15 cellular contexts compared by ENCODE assay signal in the genomic region with DNA sequence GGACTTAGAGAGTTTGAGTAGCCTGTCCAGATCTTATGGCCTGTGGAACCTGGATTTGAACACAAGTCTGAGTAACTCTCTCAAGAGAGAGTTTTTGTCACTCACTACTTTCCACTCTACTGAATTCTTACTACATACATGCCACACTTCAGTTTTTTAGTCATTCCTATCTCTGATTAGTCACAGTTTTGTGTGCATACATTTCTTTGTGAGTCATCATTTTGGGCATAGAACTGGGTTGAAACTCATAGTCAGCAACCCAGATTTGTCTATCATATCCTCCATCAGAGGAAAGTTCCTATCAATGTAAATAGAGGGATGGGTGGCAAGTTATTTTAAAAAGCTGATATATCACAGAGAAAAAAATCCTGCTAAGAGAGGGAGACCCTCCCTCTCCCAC. TPM values are rescaled to one million over a fixed set of nuclear protein-coding genes. Genes with fewer than 3 reads are reported as not detected.
DNase-seq lines count a peak whose midpoint lies in the region; ATAC-seq, FAIRE-seq and TF ChIP-seq lines count a peak whose summit lies in the region.
"Had no signal": no experiment of that assay in that cellular context is flagged by ENCODE, and none has a peak within 500 bp of the region (broad histone marks: within the 10 kb centered on the region; RNA-seq: fewer than 3 reads in every experiment).

No MANE protein-coding gene starts in this region.

- no peak overlapping the region for H3K27ac ChIP-seq in mesenchymal stem cell (ENCODE audit: low read length, poor library complexity, severe bottlenecking)

- intact Hi-C loops in activated T-helper 2 cell treated with anti-CD3 and anti-CD28 coated beads, Interferon-gamma antibody, Interleukin-2, Interleukin-4, amounts not matched to agents 10 μg/mL and 5 μg/mL and 100 μg/mL, durations not matched to agents 14 hours and 24 hours and 36 hours (cut with micrococcal nuclease): no loop called here

- H3K4me2 ChIP-seq in mesenchymal stem cell (ENCODE audit: low read length, poor library complexity, severe bottlenecking): no peak overlapping the region

- peaks cover 7% of the 10 kb centered on the region for H3K79me1 ChIP-seq in mesenchymal stem cell (replicated peaks; ENCODE audit: low read length, poor library complexity, severe bottlenecking)

- H4K8ac ChIP-seq in mesenchymal stem cell (ENCODE audit: low read length): no peak overlapping the region

- H3K4ac ChIP-seq in mesenchymal stem cell (ENCODE audit: low read depth in 1 of 2, low read length in 2 of 2): no peak overlapping the region

- no peaks in the 10 kb centered on the region for H3K9me3 ChIP-seq in mesenchymal stem cell (ENCODE audit: control insufficient read depth, low read length)

- H3K36me3 ChIP-seq in bronchial epithelial cell (ENCODE audit: control insufficient read depth, insufficient read depth, low read length) (no peaks in the 10 kb centered on the region), mesenchymal stem cell (ENCODE audit: control insufficient read depth in 1 of 2, insufficient read depth in 2 of 2, low read depth in 1 of 2, low read length in 2 of 2) (peaks cover 4 to 29% of the 10 kb centered on the region in 2 experiments)

- no peaks in the 10 kb centered on the region for H3K36me3 Mint-ChIP-seq in activated T-helper 2 cell treated with anti-CD3 and anti-CD28 coated beads, Interferon-gamma antibody, Interleukin-2, Interleukin-4, amounts not matched to agents 10 μg/mL and 5 μg/mL and 100 μg/mL, durations not matched to agents 14 hours and 24 hours and 36 hours (ENCODE audit: low read depth)
- H3K36me3 Mint-ChIP-seq: memory B cell had no signal

- H3K4me1 ChIP-seq in mesenchymal stem cell (ENCODE audit: control insufficient read depth, insufficient read depth, low read depth, low read length): peaks cover 4% of the 10 kb centered on the region

- FAIRE-seq in HTR-8/SVneo (lab: Jason Lieb, UNC) (peak; percentile 9), bronchial epithelial cell (lab: Jason Lieb, UNC) (no peak)
- FAIRE-seq: frontal cortex had no signal

- peak overlapping the region; percentile 40 for H3K9ac ChIP-seq in mesenchymal stem cell (ENCODE audit: low read length)

- TF ChIP-seq CTCF in AG09309 (IDR thresholded peaks at IDR 0.05; ENCODE audit: control insufficient read depth, insufficient read depth, low read depth, low read length, missing control alignments): no peak
- no peak for TF ChIP-seq CTCF in bronchial epithelial cell (IDR thresholded peaks at IDR 0.05; ENCODE audit: insufficient read depth, low read length, severe bottlenecking)

- H3K4me3 ChIP-seq in AG09309 (ENCODE audit: control insufficient read depth, low read depth, low read length) (no peak overlapping the region), bronchial epithelial cell (ENCODE audit: low read depth, low read length) (no peak overlapping the region), mesenchymal stem cell (ENCODE audit: insufficient read depth in 1 of 2, low read depth in 1 of 2, low read length in 2 of 2) (no peak overlapping the region)

- no peak overlapping the region for H2AFZ ChIP-seq in mesenchymal stem cell (ENCODE audit: low read depth, low read length)

- H3K23ac ChIP-seq in mesenchymal stem cell (ENCODE audit: low read length in 2 of 2): no peak overlapping the region

- no peak overlapping the region for H2BK15ac ChIP-seq in mesenchymal stem cell (ENCODE audit: low read depth, poor library complexity, severe bottlenecking)

- H3K18ac ChIP-seq in mesenchymal stem cell (ENCODE audit: low read depth in 1 of 2, low read length in 2 of 2): no peak overlapping the region

- no peaks in the 10 kb centered on the region for H3K27me3 Mint-ChIP-seq in activated T-helper 2 cell treated with anti-CD3 and anti-CD28 coated beads, Interferon-gamma antibody, Interleukin-2, Interleukin-4, amounts not matched to agents 10 μg/mL and 5 μg/mL and 100 μg/mL, durations not matched to agents 14 hours and 24 hours and 36 hours (ENCODE audit: low read depth)
- H3K27me3 Mint-ChIP-seq: memory B cell had no signal

- H2BK120ac ChIP-seq in mesenchymal stem cell (ENCODE audit: low read depth, low read length): no peak overlapping the region

- H2BK5ac ChIP-seq in mesenchymal stem cell (ENCODE audit: low read depth, low read length, poor library complexity, severe bottlenecking): no peak overlapping the region

- no peaks in the 10 kb centered on the region for H3K4me1 Mint-ChIP-seq in activated T-helper 2 cell treated with anti-CD3 and anti-CD28 coated beads, Interferon-gamma antibody, Interleukin-2, Interleukin-4, amounts not matched to agents 10 μg/mL and 5 μg/mL and 100 μg/mL, durations not matched to agents 14 hours and 24 hours and 36 hours (ENCODE audit: low read depth)
- H3K4me1 Mint-ChIP-seq: memory B cell had no signal

- no peaks in the 10 kb centered on the region for H3K27me3 ChIP-seq in bronchial epithelial cell (ENCODE audit: control insufficient read depth, insufficient read depth, low read length)
- no peaks in the 10 kb centered on the region for H3K27me3 ChIP-seq in mesenchymal stem cell (ENCODE audit: control insufficient read depth in 1 of 2, insufficient read depth in 1 of 2, low read length in 2 of 2)

- H2BK12ac ChIP-seq in mesenchymal stem cell (ENCODE audit: low read length in 2 of 2): no peak overlapping the region

- no peak overlapping the region for H4K91ac ChIP-seq in mesenchymal stem cell (ENCODE audit: low read length)

- no peak overlapping the region for H3K27ac Mint-ChIP-seq in activated T-helper 2 cell treated with anti-CD3 and anti-CD28 coated beads, Interferon-gamma antibody, Interleukin-2, Interleukin-4, amounts not matched to agents 10 μg/mL and 5 μg/mL and 100 μg/mL, durations not matched to agents 14 hours and 24 hours and 36 hours
- H3K27ac Mint-ChIP-seq: memory B cell had no signal

- no peak overlapping the region for H3K14ac ChIP-seq in mesenchymal stem cell (ENCODE audit: low read length in 2 of 2)

- ATAC-seq in GM18517 (IDR thresholded peaks at IDR 0.05; ENCODE audit: unreplicated experiment): no peak
- ATAC-seq in HG02885 (IDR thresholded peaks at IDR 0.05; ENCODE audit: poor library complexity, unreplicated experiment): no peak

- H2AK5ac ChIP-seq in mesenchymal stem cell (ENCODE audit: low read length, severe bottlenecking): no peak overlapping the region

- DNase-seq in AG09309 (ENCODE audit: low read depth) (peak; percentile 33), HTR-8/SVneo (ENCODE audit: insufficient read length, low spot score) (peak; percentile 32), bronchial epithelial cell (ENCODE audit: low read depth) (peak; percentile 95), mesenchymal stem cell (peak; percentile 77), HT-29 (ENCODE audit: low spot score) (no peak)
- no peak for DNase-seq in activated T-helper 2 cell treated with anti-CD3 and anti-CD28 coated beads, Interferon-gamma antibody, Interleukin-2, Interleukin-4, amounts not matched to agents 10 μg/mL and 5 μg/mL and 100 μg/mL, durations not matched to agents 14 hours and 24 hours and 36 hours (ENCODE audit: low spot score)
- DNase-seq: activated CD4-positive, alpha-beta T cell treated with anti-CD3 and anti-CD28 coated beads, Interleukin-2, amount 50 U/mL, for 4 hours; aorta; Calu3; Karpas-422; NCI-H446 treated with DMSO at 0.1 percent for 48 hours had no signal

- H3K4me3 Mint-ChIP-seq in activated T-helper 2 cell treated with anti-CD3 and anti-CD28 coated beads, Interferon-gamma antibody, Interleukin-2, Interleukin-4, amounts not matched to agents 10 μg/mL and 5 μg/mL and 100 μg/mL, durations not matched to agents 14 hours and 24 hours and 36 hours (ENCODE audit: low read depth): no peak overlapping the region
- H3K4me3 Mint-ChIP-seq: memory B cell had no signal

- no peaks in the 10 kb centered on the region for H3K9me3 Mint-ChIP-seq in activated T-helper 2 cell treated with anti-CD3 and anti-CD28 coated beads, Interferon-gamma antibody, Interleukin-2, Interleukin-4, amounts not matched to agents 10 μg/mL and 5 μg/mL and 100 μg/mL, durations not matched to agents 14 hours and 24 hours and 36 hours

RNA-seq across cellular contexts. Expression of a gene that starts 42.9 kb away (rescaled TPM):
- 7.1 and 14.8 TPM in 2 replicates for total RNA-seq in bronchial epithelial cell
- 11.8 TPM for polyA plus RNA-seq in mesenchymal stem cell (2013, experiment 1 of 2)
- 11.0 TPM for polyA plus RNA-seq in mesenchymal stem cell (2013, experiment 2 of 2)
- not detected in 2 replicates for total RNA-seq in activated T-helper 2 cell treated with anti-CD3 and anti-CD28 coated beads, Interferon-gamma antibody, Interleukin-2, Interleukin-4, amounts not matched to agents 10 μg/mL and 5 μg/mL and 100 μg/mL, durations not matched to agents 14 hours and 24 hours and 36 hours
- total RNA-seq in HT-29 (2014; rRNA removed; shearing (Covaris generic)): not detected in 2 replicates
- total RNA-seq: Calu3 had no signal

Comparison
In these comparisons a context has a peak if more than half of its experiments do, and no peak if none do; other contexts are left out.
1. DNase-seq: peak in AG09309 (single experiment), HTR-8/SVneo (single experiment), bronchial epithelial cell (single experiment) and mesenchymal stem cell (single experiment); none in activated T-helper 2 cell treated with anti-CD3 and anti-CD28 coated beads, Interferon-gamma antibody, Interleukin-2, Interleukin-4, amounts not matched to agents 10 μg/mL and 5 μg/mL and 100 μg/mL, durations not matched to agents 14 hours and 24 hours and 36 hours (single experiment) and HT-29 (single experiment).